4 cellular contexts compared by ENCODE assay signal in genomic region chr2:62708751-62709150, GRCh38.
TF ChIP-seq lines count a peak whose summit lies in the region.

No MANE protein-coding gene starts in this region.

TF ChIP-seq in SK-N-SH, 30 proteins besides CTCF, POLR2A, EP300 and RAD21 (continues in another document):
- TF ChIP-seq NFIC (IDR thresholded peaks at IDR 0.05; ENCODE audit: borderline replicate concordance) (no peak), MXI1 (IDR thresholded peaks at IDR 0.05; ENCODE audit: low read depth, low read length) (no peak), TEAD4 (IDR thresholded peaks at IDR 0.05; ENCODE audit: borderline replicate concordance, insufficient read depth) (no peak), GABPA (IDR thresholded peaks at IDR 0.05; ENCODE audit: low read depth) (no peak), SIN3A (IDR thresholded peaks at IDR 0.05; ENCODE audit: borderline replicate concordance, low read depth, low read length) (no peak)
- TF ChIP-seq, protein P1, sequence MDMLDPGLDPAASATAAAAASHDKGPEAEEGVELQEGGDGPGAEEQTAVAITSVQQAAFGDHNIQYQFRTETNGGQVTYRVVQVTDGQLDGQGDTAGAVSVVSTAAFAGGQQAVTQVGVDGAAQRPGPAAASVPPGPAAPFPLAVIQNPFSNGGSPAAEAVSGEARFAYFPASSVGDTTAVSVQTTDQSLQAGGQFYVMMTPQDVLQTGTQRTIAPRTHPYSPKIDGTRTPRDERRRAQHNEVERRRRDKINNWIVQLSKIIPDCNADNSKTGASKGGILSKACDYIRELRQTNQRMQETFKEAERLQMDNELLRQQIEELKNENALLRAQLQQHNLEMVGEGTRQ (IDR thresholded peaks at IDR 0.05; ENCODE audit: borderline replicate concordance, low read depth, low read length) = no peak
- TF ChIP-seq, protein P2, sequence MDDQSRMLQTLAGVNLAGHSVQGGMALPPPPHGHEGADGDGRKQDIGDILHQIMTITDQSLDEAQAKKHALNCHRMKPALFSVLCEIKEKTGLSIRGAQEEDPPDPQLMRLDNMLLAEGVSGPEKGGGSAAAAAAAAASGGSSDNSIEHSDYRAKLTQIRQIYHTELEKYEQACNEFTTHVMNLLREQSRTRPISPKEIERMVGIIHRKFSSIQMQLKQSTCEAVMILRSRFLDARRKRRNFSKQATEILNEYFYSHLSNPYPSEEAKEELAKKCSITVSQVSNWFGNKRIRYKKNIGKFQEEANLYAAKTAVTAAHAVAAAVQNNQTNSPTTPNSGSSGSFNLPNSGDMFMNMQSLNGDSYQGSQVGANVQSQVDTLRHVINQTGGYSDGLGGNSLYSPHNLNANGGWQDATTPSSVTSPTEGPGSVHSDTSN (IDR thresholded peaks at IDR 0.05) = no peak
- TF ChIP-seq, protein P3, sequence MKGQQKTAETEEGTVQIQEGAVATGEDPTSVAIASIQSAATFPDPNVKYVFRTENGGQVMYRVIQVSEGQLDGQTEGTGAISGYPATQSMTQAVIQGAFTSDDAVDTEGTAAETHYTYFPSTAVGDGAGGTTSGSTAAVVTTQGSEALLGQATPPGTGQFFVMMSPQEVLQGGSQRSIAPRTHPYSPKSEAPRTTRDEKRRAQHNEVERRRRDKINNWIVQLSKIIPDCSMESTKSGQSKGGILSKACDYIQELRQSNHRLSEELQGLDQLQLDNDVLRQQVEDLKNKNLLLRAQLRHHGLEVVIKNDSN (IDR thresholded peaks at IDR 0.05; ENCODE audit: borderline replicate concordance, low read depth) = no peak
- TF ChIP-seq, protein P4, sequence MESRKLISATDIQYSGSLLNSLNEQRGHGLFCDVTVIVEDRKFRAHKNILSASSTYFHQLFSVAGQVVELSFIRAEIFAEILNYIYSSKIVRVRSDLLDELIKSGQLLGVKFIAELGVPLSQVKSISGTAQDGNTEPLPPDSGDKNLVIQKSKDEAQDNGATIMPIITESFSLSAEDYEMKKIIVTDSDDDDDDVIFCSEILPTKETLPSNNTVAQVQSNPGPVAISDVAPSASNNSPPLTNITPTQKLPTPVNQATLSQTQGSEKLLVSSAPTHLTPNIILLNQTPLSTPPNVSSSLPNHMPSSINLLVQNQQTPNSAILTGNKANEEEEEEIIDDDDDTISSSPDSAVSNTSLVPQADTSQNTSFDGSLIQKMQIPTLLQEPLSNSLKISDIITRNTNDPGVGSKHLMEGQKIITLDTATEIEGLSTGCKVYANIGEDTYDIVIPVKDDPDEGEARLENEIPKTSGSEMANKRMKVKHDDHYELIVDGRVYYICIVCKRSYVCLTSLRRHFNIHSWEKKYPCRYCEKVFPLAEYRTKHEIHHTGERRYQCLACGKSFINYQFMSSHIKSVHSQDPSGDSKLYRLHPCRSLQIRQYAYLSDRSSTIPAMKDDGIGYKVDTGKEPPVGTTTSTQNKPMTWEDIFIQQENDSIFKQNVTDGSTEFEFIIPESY (IDR thresholded peaks at IDR 0.05; ENCODE audit: borderline replicate concordance, low read depth) = no peak

TF ChIP-seq in SK-N-SH treated with all-trans-retinoic acid at 6 μM for 48 hours, 23 proteins besides CTCF, POLR2A, EP300 and RAD21:
- TF ChIP-seq, protein P5, sequence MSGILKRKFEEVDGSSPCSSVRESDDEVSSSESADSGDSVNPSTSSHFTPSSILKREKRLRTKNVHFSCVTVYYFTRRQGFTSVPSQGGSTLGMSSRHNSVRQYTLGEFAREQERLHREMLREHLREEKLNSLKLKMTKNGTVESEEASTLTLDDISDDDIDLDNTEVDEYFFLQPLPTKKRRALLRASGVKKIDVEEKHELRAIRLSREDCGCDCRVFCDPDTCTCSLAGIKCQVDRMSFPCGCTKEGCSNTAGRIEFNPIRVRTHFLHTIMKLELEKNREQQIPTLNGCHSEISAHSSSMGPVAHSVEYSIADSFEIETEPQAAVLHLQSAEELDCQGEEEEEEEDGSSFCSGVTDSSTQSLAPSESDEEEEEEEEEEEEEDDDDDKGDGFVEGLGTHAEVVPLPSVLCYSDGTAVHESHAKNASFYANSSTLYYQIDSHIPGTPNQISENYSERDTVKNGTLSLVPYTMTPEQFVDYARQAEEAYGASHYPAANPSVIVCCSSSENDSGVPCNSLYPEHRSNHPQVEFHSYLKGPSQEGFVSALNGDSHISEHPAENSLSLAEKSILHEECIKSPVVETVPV (CRISPR knock-in tag; IDR thresholded peaks at IDR 0.05) = no peak
- TF ChIP-seq OSR1 (CRISPR knock-in tag; IDR thresholded peaks at IDR 0.05) (no peak), ZFP3 (CRISPR knock-in tag; IDR thresholded peaks at IDR 0.05) (no peak), TOX (CRISPR knock-in tag; IDR thresholded peaks at IDR 0.05; ENCODE audit: borderline replicate concordance) (no peak), ESRRG (CRISPR knock-in tag; IDR thresholded peaks at IDR 0.05) (no peak)

TF ChIP-seq in GM12878, 131 proteins besides CTCF, POLR2A, EP300 and RAD21:
- TF ChIP-seq, protein P6, sequence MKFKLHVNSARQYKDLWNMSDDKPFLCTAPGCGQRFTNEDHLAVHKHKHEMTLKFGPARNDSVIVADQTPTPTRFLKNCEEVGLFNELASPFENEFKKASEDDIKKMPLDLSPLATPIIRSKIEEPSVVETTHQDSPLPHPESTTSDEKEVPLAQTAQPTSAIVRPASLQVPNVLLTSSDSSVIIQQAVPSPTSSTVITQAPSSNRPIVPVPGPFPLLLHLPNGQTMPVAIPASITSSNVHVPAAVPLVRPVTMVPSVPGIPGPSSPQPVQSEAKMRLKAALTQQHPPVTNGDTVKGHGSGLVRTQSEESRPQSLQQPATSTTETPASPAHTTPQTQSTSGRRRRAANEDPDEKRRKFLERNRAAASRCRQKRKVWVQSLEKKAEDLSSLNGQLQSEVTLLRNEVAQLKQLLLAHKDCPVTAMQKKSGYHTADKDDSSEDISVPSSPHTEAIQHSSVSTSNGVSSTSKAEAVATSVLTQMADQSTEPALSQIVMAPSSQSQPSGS (IDR thresholded peaks at IDR 0.05; ENCODE audit: low read length) = no peak
- TF ChIP-seq STAT3 (IDR thresholded peaks at IDR 0.05; ENCODE audit: low read depth, low read length) (no peak), ZNF274 (IDR thresholded peaks at IDR 0.05; ENCODE audit: insufficient read depth, insufficient read length) (no peak), ZNF24 (IDR thresholded peaks at IDR 0.05) (no peak), ELK1 (IDR thresholded peaks at IDR 0.05; ENCODE audit: low read depth, low read length) (no peak), SKIL (IDR thresholded peaks at IDR 0.05; ENCODE audit: low read depth, poor library complexity, severe bottlenecking) (no peak), MTA2 (IDR thresholded peaks at IDR 0.05; ENCODE audit: low read depth) (no peak), ESRRA (IDR thresholded peaks at IDR 0.05; ENCODE audit: low read length) (no peak), POLR2AphosphoS5 (IDR thresholded peaks at IDR 0.05; ENCODE audit: low read length) (no peak), ZNF622 (IDR thresholded peaks at IDR 0.05) (no peak), SMAD1 (IDR thresholded peaks at IDR 0.05; ENCODE audit: low read depth, partially characterized antibody) (no peak)

TF ChIP-seq in HepG2, 621 proteins besides CTCF, POLR2A, EP300 and RAD21 (continues in another document):
- TF ChIP-seq NONO (IDR thresholded peaks at IDR 0.05) (0 out of 2 replicates have a peak, but pooled peaks have one; percentile 46), NONO (CRISPR knock-in tag; conservative IDR thresholded peaks at IDR 0.05) (no peak), SALL2 (CRISPR knock-in tag; IDR thresholded peaks at IDR 0.05) (0 out of 2 replicates have a peak, but pooled peaks have one; percentile 28), SP4 (CRISPR knock-in tag; IDR thresholded peaks at IDR 0.05) (no peak), ZNF180 (CRISPR knock-in tag; IDR thresholded peaks at IDR 0.05; ENCODE audit: borderline replicate concordance, low read depth) (no peak), NFE2 (CRISPR knock-in tag; IDR thresholded peaks at IDR 0.05) (no peak), MED1 (CRISPR knock-in tag; IDR thresholded peaks at IDR 0.05) (peak; percentile 39; the same call in 1 of the 2 replicates), GPN1 (CRISPR knock-in tag; IDR thresholded peaks at IDR 0.05; ENCODE audit: borderline replicate concordance) (no peak), ZNF878 (CRISPR knock-in tag; IDR thresholded peaks at IDR 0.05) (0 out of 2 replicates have a peak, but pooled peaks have one; percentile 17), ZNF136 (CRISPR knock-in tag; IDR thresholded peaks at IDR 0.05; ENCODE audit: low read depth) (no peak), ZNF34 (CRISPR knock-in tag; IDR thresholded peaks at IDR 0.05; ENCODE audit: borderline replicate concordance) (0 out of 2 replicates have a peak, but pooled peaks have one; percentile 59), BCLAF1 (IDR thresholded peaks at IDR 0.05) (no peak), ZNF12 (CRISPR knock-in tag; IDR thresholded peaks at IDR 0.05) (no peak), PRMT3 (CRISPR knock-in tag; IDR thresholded peaks at IDR 0.05; ENCODE audit: borderline replicate concordance, low read depth) (0 out of 2 replicates have a peak, but pooled peaks have one; percentile 43), SP140L (CRISPR knock-in tag; IDR thresholded peaks at IDR 0.05; ENCODE audit: borderline replicate concordance) (no peak), MLLT10 (CRISPR knock-in tag; IDR thresholded peaks at IDR 0.05) (peak; percentile 67; the same call in 1 of the 2 replicates), ELF4 (CRISPR knock-in tag; IDR thresholded peaks at IDR 0.05; ENCODE audit: borderline replicate concordance) (peak; percentile 47; the same call in 1 of the 2 replicates)
- TF ChIP-seq, protein P7, sequence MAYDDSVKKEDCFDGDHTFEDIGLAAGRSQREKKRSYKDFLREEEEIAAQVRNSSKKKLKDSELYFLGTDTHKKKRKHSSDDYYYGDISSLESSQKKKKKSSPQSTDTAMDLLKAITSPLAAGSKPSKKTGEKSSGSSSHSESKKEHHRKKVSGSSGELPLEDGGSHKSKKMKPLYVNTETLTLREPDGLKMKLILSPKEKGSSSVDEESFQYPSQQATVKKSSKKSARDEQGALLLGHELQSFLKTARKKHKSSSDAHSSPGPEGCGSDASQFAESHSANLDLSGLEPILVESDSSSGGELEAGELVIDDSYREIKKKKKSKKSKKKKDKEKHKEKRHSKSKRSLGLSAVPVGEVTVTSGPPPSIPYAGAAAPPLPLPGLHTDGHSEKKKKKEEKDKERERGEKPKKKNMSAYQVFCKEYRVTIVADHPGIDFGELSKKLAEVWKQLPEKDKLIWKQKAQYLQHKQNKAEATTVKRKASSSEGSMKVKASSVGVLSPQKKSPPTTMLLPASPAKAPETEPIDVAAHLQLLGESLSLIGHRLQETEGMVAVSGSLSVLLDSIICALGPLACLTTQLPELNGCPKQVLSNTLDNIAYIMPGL (CRISPR knock-in tag; IDR thresholded peaks at IDR 0.05; ENCODE audit: borderline replicate concordance in 1 of 2, low read depth in 1 of 2) = peak in 1 of 2 experiments; percentile 49; a peak in 1 of 4 replicates
- TF ChIP-seq, protein P8, sequence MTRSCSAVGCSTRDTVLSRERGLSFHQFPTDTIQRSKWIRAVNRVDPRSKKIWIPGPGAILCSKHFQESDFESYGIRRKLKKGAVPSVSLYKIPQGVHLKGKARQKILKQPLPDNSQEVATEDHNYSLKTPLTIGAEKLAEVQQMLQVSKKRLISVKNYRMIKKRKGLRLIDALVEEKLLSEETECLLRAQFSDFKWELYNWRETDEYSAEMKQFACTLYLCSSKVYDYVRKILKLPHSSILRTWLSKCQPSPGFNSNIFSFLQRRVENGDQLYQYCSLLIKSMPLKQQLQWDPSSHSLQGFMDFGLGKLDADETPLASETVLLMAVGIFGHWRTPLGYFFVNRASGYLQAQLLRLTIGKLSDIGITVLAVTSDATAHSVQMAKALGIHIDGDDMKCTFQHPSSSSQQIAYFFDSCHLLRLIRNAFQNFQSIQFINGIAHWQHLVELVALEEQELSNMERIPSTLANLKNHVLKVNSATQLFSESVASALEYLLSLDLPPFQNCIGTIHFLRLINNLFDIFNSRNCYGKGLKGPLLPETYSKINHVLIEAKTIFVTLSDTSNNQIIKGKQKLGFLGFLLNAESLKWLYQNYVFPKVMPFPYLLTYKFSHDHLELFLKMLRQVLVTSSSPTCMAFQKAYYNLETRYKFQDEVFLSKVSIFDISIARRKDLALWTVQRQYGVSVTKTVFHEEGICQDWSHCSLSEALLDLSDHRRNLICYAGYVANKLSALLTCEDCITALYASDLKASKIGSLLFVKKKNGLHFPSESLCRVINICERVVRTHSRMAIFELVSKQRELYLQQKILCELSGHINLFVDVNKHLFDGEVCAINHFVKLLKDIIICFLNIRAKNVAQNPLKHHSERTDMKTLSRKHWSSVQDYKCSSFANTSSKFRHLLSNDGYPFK (CRISPR knock-in tag; IDR thresholded peaks at IDR 0.05; ENCODE audit: borderline replicate concordance) = no peak
- TF ChIP-seq, protein P9, sequence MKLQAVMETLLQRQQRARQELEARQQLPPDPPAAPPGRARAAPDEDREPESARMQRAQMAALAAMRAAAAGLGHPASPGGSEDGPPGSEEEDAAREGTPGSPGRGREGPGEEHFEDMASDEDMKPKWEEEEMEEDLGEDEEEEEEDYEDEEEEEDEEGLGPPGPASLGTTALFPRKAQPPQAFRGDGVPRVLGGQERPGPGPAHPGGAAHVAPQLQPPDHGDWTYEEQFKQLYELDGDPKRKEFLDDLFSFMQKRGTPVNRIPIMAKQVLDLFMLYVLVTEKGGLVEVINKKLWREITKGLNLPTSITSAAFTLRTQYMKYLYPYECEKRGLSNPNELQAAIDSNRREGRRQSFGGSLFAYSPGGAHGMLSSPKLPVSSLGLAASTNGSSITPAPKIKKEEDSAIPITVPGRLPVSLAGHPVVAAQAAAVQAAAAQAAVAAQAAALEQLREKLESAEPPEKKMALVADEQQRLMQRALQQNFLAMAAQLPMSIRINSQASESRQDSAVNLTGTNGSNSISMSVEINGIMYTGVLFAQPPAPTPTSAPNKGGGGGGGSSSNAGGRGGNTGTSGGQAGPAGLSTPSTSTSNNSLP (IDR thresholded peaks at IDR 0.05; ENCODE audit: low read depth, low read length) = no peak
